1 cellular context compared by ENCODE assay signal in the genomic region with DNA sequence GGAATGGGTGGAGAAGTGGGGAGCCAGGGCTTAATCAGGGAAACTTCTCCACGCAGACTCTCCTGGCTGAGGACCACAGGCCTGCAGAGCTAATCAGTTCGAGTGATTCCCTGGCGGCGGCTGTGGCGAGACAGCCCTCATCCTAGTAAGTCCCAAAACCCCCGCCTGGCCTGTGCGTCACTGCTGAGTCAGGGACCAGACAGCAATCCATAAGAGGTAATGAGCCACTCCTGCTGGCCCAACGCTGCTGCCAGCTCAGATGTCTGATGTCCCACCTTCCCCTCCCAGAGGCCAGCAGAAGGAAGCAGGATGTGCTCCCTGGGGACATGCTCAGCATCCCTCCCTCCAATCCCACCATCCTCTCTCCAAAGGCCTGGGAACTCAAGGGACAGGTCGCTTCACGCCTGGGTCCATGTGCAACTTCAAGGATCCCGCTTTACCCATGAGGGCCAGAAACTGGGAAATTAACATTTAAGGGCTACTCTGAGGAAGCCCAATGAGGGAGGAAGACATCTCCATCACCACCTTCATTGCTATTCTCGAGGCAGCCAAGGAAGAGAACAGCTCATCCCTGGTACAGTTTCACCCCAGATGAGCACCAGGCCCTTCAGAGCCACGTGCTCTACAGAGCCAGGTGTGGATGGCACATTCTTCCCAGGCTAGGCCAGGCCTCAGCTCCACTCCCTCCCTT.
TF ChIP-seq lines count a peak whose summit lies in the region.

No MANE protein-coding gene starts in this region.

TF ChIP-seq in IMR-90, 13 proteins besides CTCF, POLR2A, EP300 and RAD21:
- peak; percentile 80; the same call in 1 of the 2 replicates for TF ChIP-seq MAZ (IDR thresholded peaks at IDR 0.05; ENCODE audit: borderline replicate concordance, low read depth, low read length)
- peak; percentile 95 for TF ChIP-seq FOS (IDR thresholded peaks at IDR 0.05; ENCODE audit: low read depth, low read length)
- no peak for TF ChIP-seq RCOR1 (IDR thresholded peaks at IDR 0.05; ENCODE audit: insufficient replicate concordance, low read length)
- peak; percentile 12; the same call in 1 of the 2 replicates for TF ChIP-seq SMC3 (IDR thresholded peaks at IDR 0.05; ENCODE audit: low read depth, low read length)
- TF ChIP-seq RFX5 (IDR thresholded peaks at IDR 0.05; ENCODE audit: low read depth, low read length), result no peak
- TF ChIP-seq CEBPB (IDR thresholded peaks at IDR 0.05; ENCODE audit: low read depth, low read length), result 0 out of 2 replicates have a peak, but pooled peaks have one; percentile 15
- TF ChIP-seq, protein P1, sequence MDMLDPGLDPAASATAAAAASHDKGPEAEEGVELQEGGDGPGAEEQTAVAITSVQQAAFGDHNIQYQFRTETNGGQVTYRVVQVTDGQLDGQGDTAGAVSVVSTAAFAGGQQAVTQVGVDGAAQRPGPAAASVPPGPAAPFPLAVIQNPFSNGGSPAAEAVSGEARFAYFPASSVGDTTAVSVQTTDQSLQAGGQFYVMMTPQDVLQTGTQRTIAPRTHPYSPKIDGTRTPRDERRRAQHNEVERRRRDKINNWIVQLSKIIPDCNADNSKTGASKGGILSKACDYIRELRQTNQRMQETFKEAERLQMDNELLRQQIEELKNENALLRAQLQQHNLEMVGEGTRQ (IDR thresholded peaks at IDR 0.05; ENCODE audit: low read depth, low read length), result no peak
- no peak for TF ChIP-seq CHD1 (IDR thresholded peaks at IDR 0.05; ENCODE audit: low read depth, low read length)
- TF ChIP-seq MXI1 (IDR thresholded peaks at IDR 0.05; ENCODE audit: borderline replicate concordance, low read depth, low read length), result peak; percentile 54; the same call in 1 of the 2 replicates
- TF ChIP-seq, protein P2, sequence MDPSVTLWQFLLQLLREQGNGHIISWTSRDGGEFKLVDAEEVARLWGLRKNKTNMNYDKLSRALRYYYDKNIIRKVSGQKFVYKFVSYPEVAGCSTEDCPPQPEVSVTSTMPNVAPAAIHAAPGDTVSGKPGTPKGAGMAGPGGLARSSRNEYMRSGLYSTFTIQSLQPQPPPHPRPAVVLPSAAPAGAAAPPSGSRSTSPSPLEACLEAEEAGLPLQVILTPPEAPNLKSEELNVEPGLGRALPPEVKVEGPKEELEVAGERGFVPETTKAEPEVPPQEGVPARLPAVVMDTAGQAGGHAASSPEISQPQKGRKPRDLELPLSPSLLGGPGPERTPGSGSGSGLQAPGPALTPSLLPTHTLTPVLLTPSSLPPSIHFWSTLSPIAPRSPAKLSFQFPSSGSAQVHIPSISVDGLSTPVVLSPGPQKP (IDR thresholded peaks at IDR 0.05; ENCODE audit: borderline replicate concordance, low read depth, low read length), result no peak
- peak; percentile 70; the same call in 1 of the 2 replicates for TF ChIP-seq NFE2L2 (IDR thresholded peaks at IDR 0.05; ENCODE audit: low read depth, low read length)
- TF ChIP-seq BHLHE40 (IDR thresholded peaks at IDR 0.05; ENCODE audit: low read depth, low read length), result no peak
- TF ChIP-seq MAFK (IDR thresholded peaks at IDR 0.05; ENCODE audit: low read depth, low read length), result peak; percentile 76
TF ChIP-seq in IMR-90: peak in this region for 7.
